Comparison of ENCODE assay signal across 9 cellular contexts in the genomic region with DNA sequence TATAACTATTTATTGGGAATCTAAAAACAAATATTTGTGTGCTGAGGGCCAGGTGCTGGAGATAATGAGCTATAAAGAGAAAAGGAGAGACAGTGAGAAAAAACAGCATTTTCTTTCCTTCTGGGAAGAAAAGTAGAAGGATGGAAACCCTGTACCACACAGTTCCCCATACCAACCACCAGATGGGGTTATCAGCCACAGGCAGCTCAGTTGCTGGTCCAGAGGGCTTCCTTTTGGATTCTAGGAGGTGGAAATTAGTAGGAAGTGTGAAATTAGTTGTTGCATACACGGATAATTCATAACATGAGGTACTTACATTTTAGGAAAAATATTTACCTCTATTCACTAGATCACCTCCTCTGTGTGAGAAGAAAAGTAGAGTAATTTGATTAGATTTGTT.
DNase-seq lines count a peak whose midpoint lies in the region; ATAC-seq, FAIRE-seq and TF ChIP-seq lines count a peak whose summit lies in the region.
"Had no signal": no experiment of that assay in that cellular context is flagged by ENCODE, and none has a peak within 500 bp of the region (broad histone marks: within the 10 kb centered on the region; RNA-seq: fewer than 3 reads in every experiment).

No MANE protein-coding gene starts in this region.

- FAIRE-seq in TTC549 (lab: Jason Lieb, UNC): peak; percentile 82
- FAIRE-seq in GM19239 (lab: Jason Lieb, UNC): no peak

- CTCF ChIA-PET in HEK293 (lab: Yijun Ruan, JAX): interaction anchor here (0.6 to 2.9 kb wide), 18 partner anchors 9 to 411 kb away, joined by 3 to 12 read pairs (median 4); no protein-coding TSS in a partner anchor

- intact Hi-C loops in left colon (cut with DNase I, micrococcal nuclease): no loop called here

- DNase-seq in COLO668 (lab: John Stamatoyannopoulos, UW; ENCODE audit: unreplicated experiment) (peak; percentile 24), left colon (no peak), GM19239 (ENCODE audit: insufficient read length, low spot score) (no peak), medulla oblongata (ENCODE audit: extremely low spot score) (no peak)
- no peak for DNase-seq in activated CD8-positive, alpha-beta memory T cell treated with anti-CD3 and anti-CD28 coated beads for 24 hours
- DNase-seq: stimulated activated CD4-positive, alpha-beta T cell treated with anti-CD3 and anti-CD28 coated beads, Interleukin-4, amount 100 ng/mL, for 24 hours had no signal

- H3K9me3 ChIP-seq in HEK293 (ENCODE audit: control insufficient read depth, insufficient read depth, low read depth, low read length): no peaks in the 10 kb centered on the region

- no peak overlapping the region for H3K4me3 ChIP-seq in HEK293 (ENCODE audit: low read depth, low read length)

- no peak for TF ChIP-seq CTCF in HEK293 (tag by site-specific recombination; IDR thresholded peaks at IDR 0.05)

- peaks cover 6% of the 10 kb centered on the region; the same call in 1 of the 2 replicates for H3K4me1 ChIP-seq in HEK293 (ENCODE audit: control insufficient read depth, insufficient read depth, low read length)

- ATAC-seq in left colon (peak; percentile 64), GM21526 (IDR thresholded peaks at IDR 0.05; ENCODE audit: low FRiP score, unreplicated experiment) (no peak)

- H3K27ac ChIP-seq in HEK293 (ENCODE audit: extremely low read depth, low read depth, low read length): no peak overlapping the region

- POLR2A ChIA-PET in HEK293 (lab: Yijun Ruan, JAX): interaction anchor here (0.6 kb wide), 1 partner anchor 344 kb away, joined by 3 read pairs; no protein-coding TSS in a partner anchor

- no peaks in the 10 kb centered on the region for H3K36me3 ChIP-seq in HEK293 (ENCODE audit: control insufficient read depth in 2 of 2, insufficient read depth in 1 of 2, low read length in 2 of 2)

TF ChIP-seq in HEK293, 187 proteins besides CTCF, POLR2A, EP300 and RAD21:
- peak; percentile 94 for TF ChIP-seq ZNF2 (tag by site-specific recombination; IDR thresholded peaks at IDR 0.05)
- no peak for TF ChIP-seq SP7 (tag by site-specific recombination; IDR thresholded peaks at IDR 0.05)
- peak; percentile 34; the same call in 1 of the 2 replicates for TF ChIP-seq ZNF654 (tag by site-specific recombination; IDR thresholded peaks at IDR 0.05; ENCODE audit: low read depth)
- TF ChIP-seq ZNF157 (tag by site-specific recombination; IDR thresholded peaks at IDR 0.05): no peak
- no peak for TF ChIP-seq ZNF292 (tag by site-specific recombination; IDR thresholded peaks at IDR 0.05; ENCODE audit: borderline replicate concordance, low read depth)
- TF ChIP-seq SETDB1 (IDR thresholded peaks at IDR 0.05; ENCODE audit: insufficient read length, low read length): peak; percentile 83
- TF ChIP-seq, protein P1, sequence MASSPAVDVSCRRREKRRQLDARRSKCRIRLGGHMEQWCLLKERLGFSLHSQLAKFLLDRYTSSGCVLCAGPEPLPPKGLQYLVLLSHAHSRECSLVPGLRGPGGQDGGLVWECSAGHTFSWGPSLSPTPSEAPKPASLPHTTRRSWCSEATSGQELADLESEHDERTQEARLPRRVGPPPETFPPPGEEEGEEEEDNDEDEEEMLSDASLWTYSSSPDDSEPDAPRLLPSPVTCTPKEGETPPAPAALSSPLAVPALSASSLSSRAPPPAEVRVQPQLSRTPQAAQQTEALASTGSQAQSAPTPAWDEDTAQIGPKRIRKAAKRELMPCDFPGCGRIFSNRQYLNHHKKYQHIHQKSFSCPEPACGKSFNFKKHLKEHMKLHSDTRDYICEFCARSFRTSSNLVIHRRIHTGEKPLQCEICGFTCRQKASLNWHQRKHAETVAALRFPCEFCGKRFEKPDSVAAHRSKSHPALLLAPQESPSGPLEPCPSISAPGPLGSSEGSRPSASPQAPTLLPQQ (tag by site-specific recombination; IDR thresholded peaks at IDR 0.05): no peak
- TF ChIP-seq, protein P2, sequence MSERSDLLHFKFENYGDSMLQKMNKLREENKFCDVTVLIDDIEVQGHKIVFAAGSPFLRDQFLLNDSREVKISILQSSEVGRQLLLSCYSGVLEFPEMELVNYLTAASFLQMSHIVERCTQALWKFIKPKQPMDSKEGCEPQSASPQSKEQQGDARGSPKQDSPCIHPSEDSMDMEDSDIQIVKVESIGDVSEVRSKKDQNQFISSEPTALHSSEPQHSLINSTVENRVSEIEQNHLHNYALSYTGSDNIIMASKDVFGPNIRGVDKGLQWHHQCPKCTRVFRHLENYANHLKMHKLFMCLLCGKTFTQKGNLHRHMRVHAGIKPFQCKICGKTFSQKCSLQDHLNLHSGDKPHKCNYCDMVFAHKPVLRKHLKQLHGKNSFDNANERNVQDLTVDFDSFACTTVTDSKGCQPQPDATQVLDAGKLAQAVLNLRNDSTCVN (tag by site-specific recombination; optimal IDR thresholded peaks at IDR 0.05): no peak
TF ChIP-seq in HEK293: peak in this region for 3.
